In genomic region chr2:11411768-11412448, GRCh38 we compare ENCODE assay signal across 8 cellular contexts. TPM values are rescaled to one million over a fixed set of nuclear protein-coding genes. Genes with fewer than 3 reads are reported as not detected.
DNase-seq lines count a peak whose midpoint lies in the region; ATAC-seq and TF ChIP-seq lines count a peak whose summit lies in the region.

No MANE protein-coding gene starts in this region.

- H3K4me1 Mint-ChIP-seq in CD4-positive, alpha-beta T cell (ENCODE audit: low read depth) = no peaks in the 10 kb centered on the region
- peaks cover 2% of the 10 kb centered on the region for H3K4me1 Mint-ChIP-seq in activated CD8-positive, alpha-beta memory T cell treated with anti-CD3 and anti-CD28 coated beads, Interleukin-2, amount 10 ng/mL, durations not matched to agents 7 days and 5 days

- H3K9me3 ChIP-seq in CD4-positive, alpha-beta T cell (ENCODE audit: control insufficient read depth, low read length) = no peaks in the 10 kb centered on the region

- intact Hi-C loops in CD4-positive, alpha-beta T cell (cut with DNase I, micrococcal nuclease) = loop anchor here in 1 of 2 experiments (2.0 kb wide), 1 partner anchor 281 kb away; no protein-coding TSS in a partner anchor

- in situ Hi-C loops in SK-MEL-5 (cut with HindIII; ENCODE audit: low pct_unique_long_range_greater_than_20kb, low sequenced_read_pairs) = loop anchor here (25.0 kb wide), 1 partner anchor 200 kb away; no protein-coding TSS in a partner anchor

- no peak for DNase-seq in CD4-positive, alpha-beta T cell
- DNase-seq in HL-60 (ENCODE audit: low read depth in 1 of 2, low spot score in 1 of 2) = peak in 1 of 2 experiments; percentile 11
- peak; percentile 82 for DNase-seq in SK-MEL-5 (ENCODE audit: low read depth, low spot score)
- DNase-seq in fibroblast of the aortic adventitia (ENCODE audit: low read depth) = peak; percentile 76
- DNase-seq in pons (ENCODE audit: low spot score) = peak; percentile 56
- DNase-seq in activated gamma-delta T cell (lab: John Stamatoyannopoulos, UW) = no peak
- no peak for DNase-seq in activated CD8-positive, alpha-beta memory T cell treated with anti-CD3 and anti-CD28 coated beads, Interleukin-2, amount 10 ng/mL, durations not matched to agents 7 days and 5 days

- no peak overlapping the region for H3K27ac ChIP-seq in CD4-positive, alpha-beta T cell (ENCODE audit: low read depth, low read length)
- no peak overlapping the region for H3K27ac ChIP-seq in HL-60 (replicated peaks)

- peak overlapping the region; percentile 11 for H3K4me3 ChIP-seq in HL-60 (replicated peaks; ENCODE audit: insufficient read depth, low read length)
- peak overlapping the region; percentile 57 for H3K4me3 ChIP-seq in fibroblast of the aortic adventitia (ENCODE audit: low read depth, low read length)

- H3K4me3 Mint-ChIP-seq in CD4-positive, alpha-beta T cell = no peak overlapping the region
- H3K4me3 Mint-ChIP-seq in activated CD8-positive, alpha-beta memory T cell treated with anti-CD3 and anti-CD28 coated beads, Interleukin-2, amount 10 ng/mL, durations not matched to agents 7 days and 5 days = no peak overlapping the region

- CTCF ChIA-PET in CD4-positive, alpha-beta T cell (lab: Charles Lee) = no interaction called here
- CTCF ChIA-PET in activated CD8-positive, alpha-beta memory T cell treated with anti-CD3 and anti-CD28 coated beads, Interleukin-2, amount 10 ng/mL, durations not matched to agents 7 days and 5 days (lab: Charles Lee) = interaction anchor here (0.6 to 5.1 kb wide), 3 partner anchors 22 to 279 kb away, joined by 3 to 37 read pairs (median 4); a partner anchor contains a TSS

- ATAC-seq in CD4-positive, alpha-beta T cell (ENCODE audit: poor library complexity) = no peak
- ATAC-seq in GM21825 (IDR thresholded peaks at IDR 0.05; ENCODE audit: unreplicated experiment) = no peak
- ATAC-seq in activated CD8-positive, alpha-beta memory T cell treated with anti-CD3 and anti-CD28 coated beads, Interleukin-2, amount 10 ng/mL, durations not matched to agents 7 days and 5 days = no peak

- H3K27me3 ChIP-seq in CD4-positive, alpha-beta T cell (ENCODE audit: control insufficient read depth, insufficient read depth, low read length) = no peaks in the 10 kb centered on the region
- peaks cover 6% of the 10 kb centered on the region for H3K27me3 ChIP-seq in HL-60 (ENCODE audit: insufficient read depth, poor library complexity, severe bottlenecking)

- TF ChIP-seq CTCF in CD4-positive, alpha-beta T cell (IDR thresholded peaks at IDR 0.05) = peak; percentile 38
- TF ChIP-seq CTCF in HL-60 (IDR thresholded peaks at IDR 0.05; ENCODE audit: insufficient read depth, low read length) = peak; percentile 9
- peak; percentile 88 for TF ChIP-seq CTCF in fibroblast of the aortic adventitia (IDR thresholded peaks at IDR 0.05; ENCODE audit: insufficient read depth, low read length)

- H3K27me3 Mint-ChIP-seq in CD4-positive, alpha-beta T cell = peaks cover 18% of the 10 kb centered on the region
- peaks cover 22% of the 10 kb centered on the region for H3K27me3 Mint-ChIP-seq in activated CD8-positive, alpha-beta memory T cell treated with anti-CD3 and anti-CD28 coated beads, Interleukin-2, amount 10 ng/mL, durations not matched to agents 7 days and 5 days

- no peaks in the 10 kb centered on the region for H3K36me3 Mint-ChIP-seq in CD4-positive, alpha-beta T cell (ENCODE audit: low read depth)
- no peaks in the 10 kb centered on the region for H3K36me3 Mint-ChIP-seq in activated CD8-positive, alpha-beta memory T cell treated with anti-CD3 and anti-CD28 coated beads, Interleukin-2, amount 10 ng/mL, durations not matched to agents 7 days and 5 days

- POLR2A ChIA-PET in CD4-positive, alpha-beta T cell (lab: Charles Lee) = interaction anchor here (0.7 to 0.8 kb wide), 2 partner anchors 14 to 36 kb away, joined by 3 to 4 read pairs; no protein-coding TSS in a partner anchor

- no peak overlapping the region for H3K27ac Mint-ChIP-seq in CD4-positive, alpha-beta T cell
- H3K27ac Mint-ChIP-seq in activated CD8-positive, alpha-beta memory T cell treated with anti-CD3 and anti-CD28 coated beads, Interleukin-2, amount 10 ng/mL, durations not matched to agents 7 days and 5 days = no peak overlapping the region

- no peaks in the 10 kb centered on the region for H3K9me3 Mint-ChIP-seq in CD4-positive, alpha-beta T cell
- no peaks in the 10 kb centered on the region for H3K9me3 Mint-ChIP-seq in activated CD8-positive, alpha-beta memory T cell treated with anti-CD3 and anti-CD28 coated beads, Interleukin-2, amount 10 ng/mL, durations not matched to agents 7 days and 5 days (ENCODE audit: low read depth)

RNA-seq across cellular contexts. Expression of gene E2F6, which starts 54.1 kb away (rescaled TPM):
- 1 to 10 TPM; 3.5 to 4.2 TPM for total RNA-seq in CD4-positive, alpha-beta T cell
- total RNA-seq in SK-MEL-5 (2014; rRNA removed; shearing (Covaris generic)) = 41.8 and 44.4 TPM in 2 replicates
- polyA plus RNA-seq in SK-MEL-5 (2015; cell fraction: cytosol; rRNA removed) = 33.5 and 35.9 TPM in 2 replicates
- polyA plus RNA-seq in SK-MEL-5 (2015; cell fraction: nucleus; rRNA removed) = 37.1 and 47.7 TPM in 2 replicates
- 9.5 and 11.3 TPM in 2 replicates for total RNA-seq in fibroblast of the aortic adventitia (ENCODE audit: low replicate concordance)
- total RNA-seq in activated CD8-positive, alpha-beta memory T cell treated with anti-CD3 and anti-CD28 coated beads, Interleukin-2, amount 10 ng/mL, durations not matched to agents 7 days and 5 days = 10 to 100 TPM in 1 of 2 experiments, 1 to 10 TPM in 1; 7.5 to 11.8 TPM

Comparison
In these comparisons a context has a peak if more than half of its experiments do, and no peak if none do; other contexts are left out.
1. DNase-seq: peak in SK-MEL-5 (single experiment), fibroblast of the aortic adventitia (single experiment) and pons (single experiment); none in CD4-positive, alpha-beta T cell (0 of 10), activated gamma-delta T cell (single experiment) and activated CD8-positive, alpha-beta memory T cell treated with anti-CD3 and anti-CD28 coated beads, Interleukin-2, amount 10 ng/mL, durations not matched to agents 7 days and 5 days (single experiment).
2. CTCF ChIP-seq: peak in every context shown above with its lines; median percentile 88 in fibroblast of the aortic adventitia; 38 in CD4-positive, alpha-beta T cell; 9 in HL-60.